1 cellular context compared by ENCODE assay signal in genomic region chr11:77127969-77128691, GRCh38.
TF ChIP-seq lines count a peak whose summit lies in the region.

Gene MYO7A, plus strand, starts transcription at chr11:77128246. Its CDS starts 2,389 bp downstream, at chr11:77130635.

TF ChIP-seq in HepG2, 621 proteins besides CTCF, POLR2A, EP300 and RAD21 (continued from another document and continues in another):
- TF ChIP-seq RFXAP (CRISPR knock-in tag; IDR thresholded peaks at IDR 0.05; ENCODE audit: borderline replicate concordance) = no peak
- no peak for TF ChIP-seq ZBTB3 (CRISPR knock-in tag; IDR thresholded peaks at IDR 0.05; ENCODE audit: borderline replicate concordance, low read depth)
- no peak for TF ChIP-seq ARNTL (CRISPR knock-in tag; IDR thresholded peaks at IDR 0.05)
- no peak for TF ChIP-seq ZNF776 (CRISPR knock-in tag; IDR thresholded peaks at IDR 0.05)
- TF ChIP-seq ZNF615 (CRISPR knock-in tag; IDR thresholded peaks at IDR 0.05; ENCODE audit: borderline replicate concordance) = no peak
- TF ChIP-seq HNF1A (IDR thresholded peaks at IDR 0.05; ENCODE audit: low read depth) = no peak
- no peak for TF ChIP-seq HNF1A (CRISPR knock-in tag; IDR thresholded peaks at IDR 0.05; ENCODE audit: borderline replicate concordance)
- TF ChIP-seq GRHL1 (CRISPR knock-in tag; conservative IDR thresholded peaks at IDR 0.05) = no peak
- no peak for TF ChIP-seq PHF5A (CRISPR knock-in tag; IDR thresholded peaks at IDR 0.05; ENCODE audit: low read depth, unreplicated experiment)
- peak; percentile 50; the same call in 1 of the 2 replicates for TF ChIP-seq AHDC1 (CRISPR knock-in tag; IDR thresholded peaks at IDR 0.05; ENCODE audit: borderline replicate concordance)
- TF ChIP-seq ZNF557 (CRISPR knock-in tag; IDR thresholded peaks at IDR 0.05) = no peak
- no peak for TF ChIP-seq XBP1 (CRISPR knock-in tag; IDR thresholded peaks at IDR 0.05)
- TF ChIP-seq ZNF792 (CRISPR knock-in tag; IDR thresholded peaks at IDR 0.05) = peak; percentile 80; the same call in 1 of the 2 replicates
- no peak for TF ChIP-seq HNRNPH1 (optimal IDR thresholded peaks at IDR 0.05; ENCODE audit: low read depth, low read length)
- TF ChIP-seq SP5 (CRISPR knock-in tag; IDR thresholded peaks at IDR 0.05; ENCODE audit: borderline replicate concordance, low read depth) = peak; percentile 97
- TF ChIP-seq ZNF207 (IDR thresholded peaks at IDR 0.05; ENCODE audit: borderline replicate concordance) = no peak
- no peak for TF ChIP-seq SSRP1 (CRISPR knock-in tag; IDR thresholded peaks at IDR 0.05)
- TF ChIP-seq ZNF737 (CRISPR knock-in tag; IDR thresholded peaks at IDR 0.05; ENCODE audit: borderline replicate concordance) = no peak
- TF ChIP-seq ZNF335 (CRISPR knock-in tag; IDR thresholded peaks at IDR 0.05) = no peak
- TF ChIP-seq ZBTB1 (CRISPR knock-in tag; IDR thresholded peaks at IDR 0.05; ENCODE audit: borderline replicate concordance) = no peak
- TF ChIP-seq YY1 (IDR thresholded peaks at IDR 0.05; ENCODE audit: insufficient read depth, insufficient replicate concordance, low read depth, low read length) = peak; percentile 21
- no peak for TF ChIP-seq TBX3 (IDR thresholded peaks at IDR 0.05; ENCODE audit: borderline replicate concordance)
- TF ChIP-seq NCOA1 (CRISPR knock-in tag; IDR thresholded peaks at IDR 0.05) = 0 out of 2 replicates have a peak, but pooled peaks have one; percentile 24
- TF ChIP-seq MXI1 (IDR thresholded peaks at IDR 0.05; ENCODE audit: borderline replicate concordance, low read depth, low read length) = 0 out of 3 replicates have a peak, but pooled peaks have one; percentile 26
- TF ChIP-seq TOPORS (CRISPR knock-in tag; IDR thresholded peaks at IDR 0.05) = no peak
- TF ChIP-seq KMT2A (CRISPR knock-in tag; IDR thresholded peaks at IDR 0.05) = no peak
- TF ChIP-seq ZFP36 (IDR thresholded peaks at IDR 0.05; ENCODE audit: borderline replicate concordance, low read depth, low read length, partially characterized antibody) = no peak
- TF ChIP-seq SIN3A (IDR thresholded peaks at IDR 0.05; ENCODE audit: borderline replicate concordance, low read depth, low read length) = peak; percentile 78; the same call in 1 of the 2 replicates
- TF ChIP-seq POLR2AphosphoS5 (IDR thresholded peaks at IDR 0.05; ENCODE audit: low read depth, low read length) = peak; percentile 80
- TF ChIP-seq ZNF598 (CRISPR knock-in tag; IDR thresholded peaks at IDR 0.05; ENCODE audit: borderline replicate concordance) = peak; percentile 90; the same call in 1 of the 2 replicates
- no peak for TF ChIP-seq ZNF790 (CRISPR knock-in tag; IDR thresholded peaks at IDR 0.05; ENCODE audit: borderline replicate concordance)
- TF ChIP-seq CENPT (CRISPR knock-in tag; IDR thresholded peaks at IDR 0.05; ENCODE audit: low read depth) = no peak
- TF ChIP-seq ATF7-NPFF (CRISPR knock-in tag; IDR thresholded peaks at IDR 0.05; ENCODE audit: low read depth) = no peak
- TF ChIP-seq NAIF1 (CRISPR knock-in tag; IDR thresholded peaks at IDR 0.05; ENCODE audit: borderline replicate concordance) = no peak
- TF ChIP-seq GABPB1 (CRISPR knock-in tag; IDR thresholded peaks at IDR 0.05) = peak; percentile 58; the same call in 1 of the 2 replicates
- peak; percentile 91 for TF ChIP-seq SAP130 (CRISPR knock-in tag; IDR thresholded peaks at IDR 0.05; ENCODE audit: low read depth)
- no peak for TF ChIP-seq IKZF1 (IDR thresholded peaks at IDR 0.05)
- no peak for TF ChIP-seq KDM6A (CRISPR knock-in tag; IDR thresholded peaks at IDR 0.05; ENCODE audit: low read depth)
- TF ChIP-seq ZNF788 (CRISPR knock-in tag; IDR thresholded peaks at IDR 0.05; ENCODE audit: borderline replicate concordance) = peak; percentile 81
- TF ChIP-seq PRDM4 (CRISPR knock-in tag; IDR thresholded peaks at IDR 0.05; ENCODE audit: borderline replicate concordance) = no peak
- TF ChIP-seq ZNF800 (CRISPR knock-in tag; IDR thresholded peaks at IDR 0.05) = no peak
- no peak for TF ChIP-seq ZNF160 (CRISPR knock-in tag; IDR thresholded peaks at IDR 0.05)
- no peak; the same call in 1 of the 2 replicates for TF ChIP-seq CBX5 (CRISPR knock-in tag; IDR thresholded peaks at IDR 0.05; ENCODE audit: borderline replicate concordance)
- TF ChIP-seq ZNF431 (CRISPR knock-in tag; IDR thresholded peaks at IDR 0.05; ENCODE audit: borderline replicate concordance, low read depth) = no peak
- TF ChIP-seq THAP11 (CRISPR knock-in tag; IDR thresholded peaks at IDR 0.05) = peak; percentile 48; the same call in 1 of the 2 replicates
- TF ChIP-seq RFX1 (IDR thresholded peaks at IDR 0.05) = no peak
- TF ChIP-seq STAT6 (CRISPR knock-in tag; IDR thresholded peaks at IDR 0.05; ENCODE audit: borderline replicate concordance) = no peak
- TF ChIP-seq ZNF549 (CRISPR knock-in tag; IDR thresholded peaks at IDR 0.05) = no peak
- TF ChIP-seq RAD51 (IDR thresholded peaks at IDR 0.05; ENCODE audit: borderline replicate concordance) = no peak
- TF ChIP-seq ZNF652 (CRISPR knock-in tag; IDR thresholded peaks at IDR 0.05; ENCODE audit: borderline replicate concordance, low read depth) = no peak
- no peak for TF ChIP-seq RORA (CRISPR knock-in tag; IDR thresholded peaks at IDR 0.05)
- peak; percentile 71 for TF ChIP-seq ERF (CRISPR knock-in tag; IDR thresholded peaks at IDR 0.05)
